In the genomic region with DNA sequence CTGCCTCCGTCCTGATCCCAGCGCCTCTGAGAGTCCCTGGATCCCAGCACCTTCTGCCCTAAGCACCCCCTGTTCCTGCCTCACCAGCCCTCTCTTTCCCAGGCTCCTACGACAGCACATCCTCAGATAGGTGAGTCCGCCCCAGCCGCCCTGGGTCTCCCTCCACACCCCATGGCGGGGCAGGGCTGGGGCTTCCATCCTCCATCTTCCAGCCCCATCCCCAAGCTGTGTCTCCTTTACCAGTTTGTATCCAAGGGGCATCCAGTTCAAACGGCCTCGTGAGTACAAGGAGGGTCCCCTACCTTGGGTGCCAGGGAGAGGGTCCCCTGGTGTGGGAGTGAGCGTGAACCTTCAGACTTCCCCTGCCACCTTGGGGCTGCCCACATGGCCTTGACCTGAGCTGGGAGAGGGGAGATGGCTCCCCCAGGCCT, we compare ENCODE assay signal across 10 cellular contexts. TPM values are rescaled to one million over a fixed set of nuclear protein-coding genes. Genes with fewer than 3 reads are reported as not detected.
A peak's percentile ranks its signal among the peaks of the same experiment; 100 is the strongest.
DNase-seq lines count a peak whose midpoint lies in the region; ATAC-seq and TF ChIP-seq lines count a peak whose summit lies in the region.
"Had no signal": no experiment of that assay in that cellular context is flagged by ENCODE, and none has a peak within 500 bp of the region (broad histone marks: within the 10 kb centered on the region; RNA-seq: fewer than 3 reads in every experiment).

No MANE protein-coding gene starts in this region.

- no peaks in the 10 kb centered on the region for H4K20me1 ChIP-seq in MM.1S (ENCODE audit: insufficient read depth, low read length)

- peaks cover 57% of the 10 kb centered on the region for H3K4me1 Mint-ChIP-seq in CD8-positive, alpha-beta T cell (ENCODE audit: low read depth)
- H3K4me1 Mint-ChIP-seq in activated naive CD8-positive, alpha-beta T cell treated with anti-CD3 and anti-CD28 coated beads, Interleukin-2, amount 50 U/mL, for 24 hours, result peaks cover 52% of the 10 kb centered on the region

- H3K9me2 ChIP-seq in MM.1S (replicated peaks; ENCODE audit: insufficient read depth, low read length), result no peaks in the 10 kb centered on the region

- no peaks in the 10 kb centered on the region for H3K9me3 ChIP-seq in CD8-positive, alpha-beta T cell (ENCODE audit: low read length)
- H3K9me3 ChIP-seq in MM.1S (replicated peaks; ENCODE audit: insufficient read depth, low read length) (no peaks in the 10 kb centered on the region), thyroid gland (no peaks in the 10 kb centered on the region)

- H3F3A ChIP-seq in MM.1S (ENCODE audit: insufficient read depth, low read length), result no peaks in the 10 kb centered on the region

- ATAC-seq in CD8-positive, alpha-beta T cell, result peak; percentile 4
- ATAC-seq in activated naive CD8-positive, alpha-beta T cell treated with anti-CD3 and anti-CD28 coated beads, Interleukin-2, amount 50 U/mL, for 24 hours, result no peak

- POLR2A ChIA-PET in CD8-positive, alpha-beta T cell (lab: Charles Lee), result interaction anchor here (1.6 to 7.5 kb wide), 6 partner anchors 12 to 40 kb away, joined by 5 to 52 read pairs (median 24); partner anchors contain the start of genes NFATC2IP and SPNS1

- intact Hi-C loops in CD8-positive, alpha-beta T cell (cut with DNase I, micrococcal nuclease), result loop anchor here (1.0 to 5.0 kb wide), 4 partner anchors 11 to 493 kb away; partner anchors contain the start of genes APOBR (in 1 of the 2), CLN3 (in 1 of the 2), NFATC2IP (in 1 of the 2) and SPNS1 (in 1 of the 2)
- intact Hi-C loops in thyroid gland (cut with DNase I), result no loop called here

- no peaks in the 10 kb centered on the region for H3K27me3 Mint-ChIP-seq in CD8-positive, alpha-beta T cell (ENCODE audit: low read depth)
- no peaks in the 10 kb centered on the region for H3K27me3 Mint-ChIP-seq in activated naive CD8-positive, alpha-beta T cell treated with anti-CD3 and anti-CD28 coated beads, Interleukin-2, amount 50 U/mL, for 24 hours

- H3K9me3 Mint-ChIP-seq in CD8-positive, alpha-beta T cell, result peaks cover 6% of the 10 kb centered on the region
- H3K9me3 Mint-ChIP-seq in activated naive CD8-positive, alpha-beta T cell treated with anti-CD3 and anti-CD28 coated beads, Interleukin-2, amount 50 U/mL, for 24 hours, result peaks cover 4% of the 10 kb centered on the region

- peak overlapping the region; percentile 90 for H2AFZ ChIP-seq in MM.1S (ENCODE audit: low read length)

- H3K9ac ChIP-seq in MM.1S (ENCODE audit: low read length), result peak overlapping the region; percentile 73; the same call in 1 of the 2 replicates

- peak overlapping the region; percentile 100 for H3K4me3 ChIP-seq in CD8-positive, alpha-beta T cell (ENCODE audit: low read depth, low read length)
- peak overlapping the region; percentile 70 for H3K4me3 ChIP-seq in MM.1S (ENCODE audit: low read length)
- H3K4me3 ChIP-seq in skin epidermis, result peak overlapping the region; percentile 28 to 43 (median 33)
- no peak overlapping the region for H3K4me3 ChIP-seq in thyroid gland (replicated peaks in 1 of 3)

- H3K79me2 ChIP-seq in MM.1S (ENCODE audit: low read length), result peaks cover 9% of the 10 kb centered on the region; the same call in 1 of the 2 replicates

- peaks cover 82% of the 10 kb centered on the region for H3K36me3 Mint-ChIP-seq in CD8-positive, alpha-beta T cell
- H3K36me3 Mint-ChIP-seq in activated naive CD8-positive, alpha-beta T cell treated with anti-CD3 and anti-CD28 coated beads, Interleukin-2, amount 50 U/mL, for 24 hours (ENCODE audit: low read depth), result peaks cover 71% of the 10 kb centered on the region

- TF ChIP-seq CTCF in CD8-positive, alpha-beta T cell (IDR thresholded peaks at IDR 0.05), result no peak
- TF ChIP-seq CTCF in MM.1S (IDR thresholded peaks at IDR 0.05; ENCODE audit: low read length) (no peak), thyroid gland (IDR thresholded peaks at IDR 0.05) (no peak)

- no peaks in the 10 kb centered on the region for H3K27me3 ChIP-seq in CD8-positive, alpha-beta T cell (ENCODE audit: insufficient read depth, low read length)
- no peaks in the 10 kb centered on the region for H3K27me3 ChIP-seq in MM.1S (replicated peaks; ENCODE audit: insufficient read depth, low read length)
- no peaks in the 10 kb centered on the region for H3K27me3 ChIP-seq in thyroid gland
- H3K27me3 ChIP-seq: breast epithelium, heart right ventricle had no signal

- WGBS in thyroid gland, 2 donors, result 89 to 92% methylated on average over 9 of the region's 9 CpGs

- H3K36me3 ChIP-seq in CD8-positive, alpha-beta T cell (ENCODE audit: insufficient read depth, low read length), result peaks cover 47% of the 10 kb centered on the region
- H3K36me3 ChIP-seq in MM.1S (replicated peaks; ENCODE audit: insufficient read depth, low read length) (no peaks in the 10 kb centered on the region), thyroid gland (peaks cover 38 to 44% of the 10 kb centered on the region in 2 donors)

- peak in 3 of 7 experiments; percentile 34 to 42 (median 36) for DNase-seq in CD8-positive, alpha-beta T cell
- DNase-seq in MM.1S, result no peak
- peak; percentile 31 for DNase-seq in activated naive CD8-positive, alpha-beta T cell treated with anti-CD3 and anti-CD28 coated beads, Interleukin-2, amount 50 U/mL, for 24 hours
- no peak for DNase-seq in DMS114 treated with DMSO at 0.1 percent for 48 hours (lab: John Stamatoyannopoulos, UW; ENCODE audit: unreplicated experiment)
- DNase-seq in kidney tubule cell (ENCODE audit: low spot score), result no peak
- no peak for DNase-seq in thyroid gland
- DNase-seq: NCI-H2171 treated with DMSO at 0.1 percent for 48 hours had no signal

- peak overlapping the region; percentile 77 for H3K4me2 ChIP-seq in MM.1S (ENCODE audit: low read depth, low read length)

- peaks cover 64% of the 10 kb centered on the region for H3K4me1 ChIP-seq in CD8-positive, alpha-beta T cell (ENCODE audit: insufficient read depth, low read length)
- H3K4me1 ChIP-seq in MM.1S (ENCODE audit: low read length), result peaks cover 13% of the 10 kb centered on the region
- H3K4me1 ChIP-seq in thyroid gland, result no peaks in the 10 kb centered on the region
- H3K4me1 ChIP-seq: breast epithelium had no signal

- peak overlapping the region; percentile 76 for H3K27ac ChIP-seq in CD8-positive, alpha-beta T cell (ENCODE audit: low read depth, low read length)
- H3K27ac ChIP-seq in MM.1S (ENCODE audit: low read length) (no peak overlapping the region), skin epidermis (peak overlapping the region in 17 of 21 experiments; percentile 1 to 98 (median 79)), thyroid gland (no peak overlapping the region)

- peak overlapping the region; percentile 95 for H3K27ac Mint-ChIP-seq in CD8-positive, alpha-beta T cell
- H3K27ac Mint-ChIP-seq in activated naive CD8-positive, alpha-beta T cell treated with anti-CD3 and anti-CD28 coated beads, Interleukin-2, amount 50 U/mL, for 24 hours, result peak overlapping the region; percentile 97

- H3K4me3 Mint-ChIP-seq in CD8-positive, alpha-beta T cell, result peak overlapping the region; percentile 99
- peak overlapping the region; percentile 84 for H3K4me3 Mint-ChIP-seq in activated naive CD8-positive, alpha-beta T cell treated with anti-CD3 and anti-CD28 coated beads, Interleukin-2, amount 50 U/mL, for 24 hours

- TF ChIP-seq POLR2A in thyroid gland (IDR thresholded peaks at IDR 0.05), result no peak

- CTCF ChIA-PET in CD8-positive, alpha-beta T cell (lab: Charles Lee), result interaction anchor here (0.6 to 4.7 kb wide), 4 partner anchors 8 to 44 kb away, joined by 3 to 29 read pairs (median 14); partner anchors contain the start of gene SPNS1

RNA-seq across cellular contexts. Expression of gene LAT, which starts 0.8 kb away (rescaled TPM):
- total RNA-seq in CD8-positive, alpha-beta T cell, result 100 to 1,000 TPM; 175 to 176 TPM
- total RNA-seq in thyroid gland, result 10 to 100 TPM in 1 of 4 donors, 1 to 10 TPM in 3; 4.4 to 10.6 (median 7.0) TPM

RNA-seq across cellular contexts. Expression of gene SPNS1, which starts 11.0 kb away (rescaled TPM):
- 10 to 100 TPM; 31.7 to 31.8 TPM for total RNA-seq in CD8-positive, alpha-beta T cell
- 10 to 100 TPM; 16.5 to 24.2 (median 20.6) TPM for total RNA-seq in thyroid gland

RNA-seq across cellular contexts. Expression of gene NFATC2IP, which starts 34.9 kb away (rescaled TPM):
- 10 to 100 TPM; 45.8 to 52.5 TPM for total RNA-seq in CD8-positive, alpha-beta T cell
- total RNA-seq in thyroid gland, result 10 to 100 TPM; 20.5 to 33.6 (median 28.2) TPM

RNA-seq across cellular contexts. Expression of gene CD19, which starts 53.9 kb away (rescaled TPM):
- total RNA-seq in CD8-positive, alpha-beta T cell, result 1 to 10 TPM; 1.1 to 1.8 TPM
- not detected for total RNA-seq in thyroid gland
- total RNA-seq: breast epithelium had no signal

Comparison
In these comparisons a context has a peak if more than half of its experiments do, and no peak if none do; other contexts are left out.
1. H3K27ac ChIP-seq: peak in CD8-positive, alpha-beta T cell (single experiment) and skin epidermis (17 of 21); none in MM.1S (single experiment) and thyroid gland (0 of 3).
2. H3K4me3 ChIP-seq: peak in CD8-positive, alpha-beta T cell (single experiment), MM.1S (single experiment) and skin epidermis (7 of 7); none in thyroid gland (0 of 3).
3. RNA of gene LAT, which starts 0.8 kb away (total RNA-seq): 175 to 176 TPM in CD8-positive, alpha-beta T cell; 4.4 to 10.6 TPM in thyroid gland; every median in the first group is over 10 times any median in the second.